Comparison of ENCODE assay signal across 25 cellular contexts in genomic region chr13:59603646-59604045, GRCh38.
DNase-seq lines count a peak whose midpoint lies in the region; FAIRE-seq and TF ChIP-seq lines count a peak whose summit lies in the region.
"Had no signal": no experiment of that assay in that cellular context is flagged by ENCODE, and none has a peak within 500 bp of the region (broad histone marks: within the 10 kb centered on the region; RNA-seq: fewer than 3 reads in every experiment).

No MANE protein-coding gene starts in this region.

- H3K4me1 ChIP-seq in Loucy (ENCODE audit: insufficient read depth, low read length, poor library complexity, severe bottlenecking) (peaks cover 16% of the 10 kb centered on the region), Peyer's patch (no peaks in the 10 kb centered on the region)

- H3K4me2 ChIP-seq in Loucy (ENCODE audit: low read depth, low read length, poor library complexity, severe bottlenecking): no peak overlapping the region

- H3K9me3 ChIP-seq in Loucy (ENCODE audit: insufficient read depth, low read depth, low read length): 0 out of 2 replicates have a peak, but pooled peaks cover 2% of the 10 kb centered on the region
- H3K9me3 ChIP-seq in Peyer's patch: no peaks in the 10 kb centered on the region
- H3K9me3 ChIP-seq: BE2C had no signal

- DNase-seq in bronchial epithelial cell (ENCODE audit: low read depth) (no peak), iPS-NIHi11 (ENCODE audit: low spot score) (peak; percentile 22), renal cortical epithelial cell (ENCODE audit: low read depth) (peak; percentile 18), NCI-H748 (lab: John Stamatoyannopoulos, UW; ENCODE audit: unreplicated experiment) (no peak), HPDE6-E6E7 (ENCODE audit: extremely low spot score) (no peak), Peyer's patch (no peak), posterior cingulate gyrus (no peak)
- DNase-seq: ACHN; BE2C; C1 segment of cervical spinal cord; CD4-positive, CD25-positive, alpha-beta regulatory T cell; CD8-positive, alpha-beta memory T cell; COR-L47; DMS 273 treated with DMSO at 0.1 percent for 48 hours; DMS53; DND-41; EL; HFFc6 had no signal

- intact Hi-C loops in posterior cingulate gyrus (cut with DNase I): no loop called here

- TF ChIP-seq CTCF in Loucy (conservative IDR thresholded peaks at IDR 0.05; ENCODE audit: low read length) (peak; percentile 18; the same call in 1 of the 2 replicates), bronchial epithelial cell (IDR thresholded peaks at IDR 0.05; ENCODE audit: insufficient read depth, low read length, severe bottlenecking) (peak; percentile 4), Peyer's patch (IDR thresholded peaks at IDR 0.05) (no peak)

- H4K20me1 ChIP-seq in Loucy (ENCODE audit: insufficient read depth, low read length, poor library complexity, severe bottlenecking): no peaks in the 10 kb centered on the region

- TF ChIP-seq POLR2A in Peyer's patch (IDR thresholded peaks at IDR 0.05): no peak

- H3K9ac ChIP-seq in Loucy (ENCODE audit: low read depth, low read length, poor library complexity, severe bottlenecking): no peak overlapping the region

- H3K27me3 ChIP-seq in Loucy (ENCODE audit: insufficient read depth, low read length, poor library complexity, severe bottlenecking) (no peaks in the 10 kb centered on the region), bronchial epithelial cell (ENCODE audit: control insufficient read depth, insufficient read depth, low read length) (no peaks in the 10 kb centered on the region), Peyer's patch (no peaks in the 10 kb centered on the region)
- H3K27me3 ChIP-seq: BE2C had no signal

- H3K79me2 ChIP-seq in Loucy (ENCODE audit: insufficient read depth, low read length): no peaks in the 10 kb centered on the region

- H3F3A ChIP-seq in Loucy (ENCODE audit: low read depth): no peaks in the 10 kb centered on the region

- no peaks in the 10 kb centered on the region for H3K36me3 ChIP-seq in Loucy (ENCODE audit: insufficient read depth, low read length)
- H3K36me3 ChIP-seq in bronchial epithelial cell (ENCODE audit: control insufficient read depth, insufficient read depth, low read length): no peaks in the 10 kb centered on the region
- H3K36me3 ChIP-seq in Peyer's patch: no peaks in the 10 kb centered on the region
- H3K36me3 ChIP-seq: BE2C had no signal

- H3K9me2 ChIP-seq in Loucy (replicated peaks; ENCODE audit: low read depth, low read length): no peaks in the 10 kb centered on the region

- no peak overlapping the region for H2AFZ ChIP-seq in Loucy (ENCODE audit: low read length)

- H3K27ac ChIP-seq in Peyer's patch: no peak overlapping the region
- H3K27ac ChIP-seq: HL-60 had no signal

- no peak for FAIRE-seq in bronchial epithelial cell (lab: Jason Lieb, UNC)
- FAIRE-seq: A204.1, GM12878, GM19239, H54, HTR-8/SVneo had no signal

- H3K4me3 ChIP-seq in Loucy (ENCODE audit: low read length, poor library complexity, severe bottlenecking): no peak overlapping the region
- H3K4me3 ChIP-seq in bronchial epithelial cell (ENCODE audit: low read depth, low read length): no peak overlapping the region
- H3K4me3 ChIP-seq in Peyer's patch: no peak overlapping the region
- H3K4me3 ChIP-seq: GM12878 had no signal

Comparison
In these comparisons a context has a peak if more than half of its experiments do, and no peak if none do; other contexts are left out.
1. CTCF ChIP-seq: peak in Loucy (single experiment) and bronchial epithelial cell (single experiment); none in Peyer's patch (0 of 6).
2. DNase-seq: peak in iPS-NIHi11 (single experiment) and renal cortical epithelial cell (single experiment); none in bronchial epithelial cell (single experiment), NCI-H748 (single experiment), HPDE6-E6E7 (single experiment), Peyer's patch (0 of 3) and posterior cingulate gyrus (0 of 10).